Comparison of ENCODE assay signal across 9 cellular contexts in genomic region chr15:74841761-74842385, GRCh38. TPM values are rescaled to one million over a fixed set of nuclear protein-coding genes. Genes with fewer than 3 reads are reported as not detected.
DNase-seq lines count a peak whose midpoint lies in the region; ATAC-seq and TF ChIP-seq lines count a peak whose summit lies in the region.
"Had no signal": no experiment of that assay in that cellular context is flagged by ENCODE, and none has a peak within 500 bp of the region (broad histone marks: within the 10 kb centered on the region; RNA-seq: fewer than 3 reads in every experiment).

No MANE protein-coding gene starts in this region.

- H3K27me3 ChIP-seq in kidney epithelial cell (ENCODE audit: control insufficient read depth, insufficient read depth, low read length) (no peaks in the 10 kb centered on the region), suprapubic skin (no peaks in the 10 kb centered on the region)

- no peaks in the 10 kb centered on the region for H3K9me3 ChIP-seq in suprapubic skin

- no peak for ATAC-seq in activated CD8-positive, alpha-beta memory T cell treated with anti-CD3 and anti-CD28 coated beads, Interleukin-2, amount 10 ng/mL, durations not matched to agents 7 days and 5 days
- ATAC-seq in activated naive CD8-positive, alpha-beta T cell treated with anti-CD3 and anti-CD28 coated beads, Interleukin-2, amount 10 ng/mL, durations not matched to agents 7 days and 5 days (ENCODE audit: low read depth) = no peak
- no peak for ATAC-seq in GM21367 (IDR thresholded peaks at IDR 0.05; ENCODE audit: unreplicated experiment)

- POLR2A ChIA-PET in activated naive CD8-positive, alpha-beta T cell treated with anti-CD3 and anti-CD28 coated beads, Interleukin-2, amount 10 ng/mL, durations not matched to agents 7 days and 5 days (lab: Charles Lee) = interaction anchor here (0.8 to 1.4 kb wide), 4 partner anchors 28 to 65 kb away, joined by 4 to 6 read pairs (median 4); partner anchors contain the start of gene CSK

- no peak for TF ChIP-seq CTCF in kidney epithelial cell (IDR thresholded peaks at IDR 0.05; ENCODE audit: insufficient read depth, low read length, poor library complexity, severe bottlenecking)
- TF ChIP-seq CTCF in suprapubic skin (IDR thresholded peaks at IDR 0.05) = no peak

- 78% methylated on average over 9 of the region's 14 CpGs for WGBS in suprapubic skin

- TF ChIP-seq POLR2A in suprapubic skin (IDR thresholded peaks at IDR 0.05) = no peak

- H3K4me1 ChIP-seq in suprapubic skin = peaks cover 38% of the 10 kb centered on the region

- H3K4me1 Mint-ChIP-seq in activated CD8-positive, alpha-beta memory T cell treated with anti-CD3 and anti-CD28 coated beads, Interleukin-2, amount 10 ng/mL, durations not matched to agents 7 days and 5 days = peaks cover 47% of the 10 kb centered on the region
- peaks cover 44% of the 10 kb centered on the region for H3K4me1 Mint-ChIP-seq in activated naive CD8-positive, alpha-beta T cell treated with anti-CD3 and anti-CD28 coated beads, Interleukin-2, amount 10 ng/mL, durations not matched to agents 7 days and 5 days

- no peaks in the 10 kb centered on the region for H3K27me3 Mint-ChIP-seq in activated CD8-positive, alpha-beta memory T cell treated with anti-CD3 and anti-CD28 coated beads, Interleukin-2, amount 10 ng/mL, durations not matched to agents 7 days and 5 days
- H3K27me3 Mint-ChIP-seq in activated naive CD8-positive, alpha-beta T cell treated with anti-CD3 and anti-CD28 coated beads, Interleukin-2, amount 10 ng/mL, durations not matched to agents 7 days and 5 days = no peaks in the 10 kb centered on the region

- TF ChIP-seq EP300 in suprapubic skin (IDR thresholded peaks at IDR 0.05) = no peak

- H3K4me3 ChIP-seq in kidney epithelial cell (ENCODE audit: low read depth, low read length) = peak overlapping the region; percentile 63
- peak overlapping the region; percentile 96 for H3K4me3 ChIP-seq in suprapubic skin

- H3K27ac ChIP-seq in suprapubic skin = no peak overlapping the region

- peaks cover 12% of the 10 kb centered on the region for H3K36me3 Mint-ChIP-seq in activated CD8-positive, alpha-beta memory T cell treated with anti-CD3 and anti-CD28 coated beads, Interleukin-2, amount 10 ng/mL, durations not matched to agents 7 days and 5 days
- peaks cover 8% of the 10 kb centered on the region for H3K36me3 Mint-ChIP-seq in activated naive CD8-positive, alpha-beta T cell treated with anti-CD3 and anti-CD28 coated beads, Interleukin-2, amount 10 ng/mL, durations not matched to agents 7 days and 5 days

- H3K36me3 ChIP-seq in kidney epithelial cell (ENCODE audit: control insufficient read depth, insufficient read depth, low read length) (no peaks in the 10 kb centered on the region), suprapubic skin (peaks cover 52% of the 10 kb centered on the region)

- DNase-seq in activated CD8-positive, alpha-beta memory T cell treated with anti-CD3 and anti-CD28 coated beads, Interleukin-2, amount 10 ng/mL, durations not matched to agents 7 days and 5 days = no peak
- DNase-seq in activated CD8-positive, alpha-beta memory T cell treated with anti-CD3 and anti-CD28 coated beads, Interleukin-2, amount 50 U/mL, for 4 hours = no peak
- DNase-seq in activated naive CD8-positive, alpha-beta T cell treated with anti-CD3 and anti-CD28 coated beads, Interleukin-2, amount 10 ng/mL, durations not matched to agents 7 days and 5 days = no peak
- DNase-seq in kidney epithelial cell (ENCODE audit: low read depth) = no peak
- DNase-seq in suprapubic skin (ENCODE audit: low spot score in 2 of 2) = no peak
- no peak for DNase-seq in activated gamma-delta T cell (lab: John Stamatoyannopoulos, UW)
- DNase-seq in stimulated activated naive CD4-positive, alpha-beta T cell treated with Interleukin-2 at 50 U/mL for 16 hours (lab: John Stamatoyannopoulos, UW) = no peak

- CTCF ChIA-PET in activated CD8-positive, alpha-beta memory T cell treated with anti-CD3 and anti-CD28 coated beads, Interleukin-2, amount 10 ng/mL, durations not matched to agents 7 days and 5 days (lab: Charles Lee) = interaction anchor here (1.0 to 3.9 kb wide), 11 partner anchors 10 to 206 kb away, joined by 4 to 17 read pairs (median 8); no protein-coding TSS in a partner anchor

- no peaks in the 10 kb centered on the region for H3K9me3 Mint-ChIP-seq in activated CD8-positive, alpha-beta memory T cell treated with anti-CD3 and anti-CD28 coated beads, Interleukin-2, amount 10 ng/mL, durations not matched to agents 7 days and 5 days (ENCODE audit: low read depth)
- H3K9me3 Mint-ChIP-seq in activated naive CD8-positive, alpha-beta T cell treated with anti-CD3 and anti-CD28 coated beads, Interleukin-2, amount 10 ng/mL, durations not matched to agents 7 days and 5 days = no peaks in the 10 kb centered on the region

- peak overlapping the region; percentile 87 for H3K4me3 Mint-ChIP-seq in activated CD8-positive, alpha-beta memory T cell treated with anti-CD3 and anti-CD28 coated beads, Interleukin-2, amount 10 ng/mL, durations not matched to agents 7 days and 5 days
- H3K4me3 Mint-ChIP-seq in activated naive CD8-positive, alpha-beta T cell treated with anti-CD3 and anti-CD28 coated beads, Interleukin-2, amount 10 ng/mL, durations not matched to agents 7 days and 5 days = peak overlapping the region; percentile 92

- H3K27ac Mint-ChIP-seq in activated CD8-positive, alpha-beta memory T cell treated with anti-CD3 and anti-CD28 coated beads, Interleukin-2, amount 10 ng/mL, durations not matched to agents 7 days and 5 days = peak overlapping the region; percentile 82
- H3K27ac Mint-ChIP-seq in activated naive CD8-positive, alpha-beta T cell treated with anti-CD3 and anti-CD28 coated beads, Interleukin-2, amount 10 ng/mL, durations not matched to agents 7 days and 5 days = peak overlapping the region; percentile 55

RNA-seq across cellular contexts. Expression of gene ULK3, which starts 1.1 kb away (rescaled TPM):
- 10 to 100 TPM; 48.5 to 58.6 TPM for total RNA-seq in activated CD8-positive, alpha-beta memory T cell treated with anti-CD3 and anti-CD28 coated beads, Interleukin-2, amount 10 ng/mL, durations not matched to agents 7 days and 5 days
- total RNA-seq in activated naive CD8-positive, alpha-beta T cell treated with anti-CD3 and anti-CD28 coated beads, Interleukin-2, amount 10 ng/mL, durations not matched to agents 7 days and 5 days = 10 to 100 TPM; 59.9 to 60.4 TPM
- total RNA-seq in kidney epithelial cell = 24.0 and 32.0 TPM in 2 replicates
- 100 to 1,000 TPM; 105 to 330 (median 129) TPM for total RNA-seq in suprapubic skin

RNA-seq across cellular contexts. Expression of gene CPLX3, which starts 15.4 kb away (rescaled TPM):
- under 1 TPM in 1 of 2 experiments, not detected in 1; 0.35 TPM for total RNA-seq in activated CD8-positive, alpha-beta memory T cell treated with anti-CD3 and anti-CD28 coated beads, Interleukin-2, amount 10 ng/mL, durations not matched to agents 7 days and 5 days
- under 1 TPM; 0.17 to 0.28 TPM for total RNA-seq in activated naive CD8-positive, alpha-beta T cell treated with anti-CD3 and anti-CD28 coated beads, Interleukin-2, amount 10 ng/mL, durations not matched to agents 7 days and 5 days
- not detected in 2 replicates for total RNA-seq in kidney epithelial cell
- under 1 TPM in 1 of 4 donors, not detected in 3; 0.47 TPM for total RNA-seq in suprapubic skin
- total RNA-seq: pulmonary artery endothelial cell had no signal

RNA-seq across cellular contexts. Expression of gene LMAN1L, which starts 29.2 kb away (rescaled TPM):
- not detected for total RNA-seq in activated CD8-positive, alpha-beta memory T cell treated with anti-CD3 and anti-CD28 coated beads, Interleukin-2, amount 10 ng/mL, durations not matched to agents 7 days and 5 days
- total RNA-seq in activated naive CD8-positive, alpha-beta T cell treated with anti-CD3 and anti-CD28 coated beads, Interleukin-2, amount 10 ng/mL, durations not matched to agents 7 days and 5 days = under 1 TPM; 0.36 to 0.37 TPM
- total RNA-seq in kidney epithelial cell (not detected in 2 replicates), suprapubic skin (under 1 TPM in 1 of 4 donors, not detected in 3; 0.42 TPM)
- total RNA-seq: pulmonary artery endothelial cell had no signal

RNA-seq across cellular contexts. Expression of gene SCAMP2, which starts 31.3 kb away (rescaled TPM):
- 100 to 1,000 TPM; 108 to 115 TPM for total RNA-seq in activated CD8-positive, alpha-beta memory T cell treated with anti-CD3 and anti-CD28 coated beads, Interleukin-2, amount 10 ng/mL, durations not matched to agents 7 days and 5 days
- 100 to 1,000 TPM; 100 to 103 TPM for total RNA-seq in activated naive CD8-positive, alpha-beta T cell treated with anti-CD3 and anti-CD28 coated beads, Interleukin-2, amount 10 ng/mL, durations not matched to agents 7 days and 5 days
- total RNA-seq in kidney epithelial cell (93.4 and 107 TPM in 2 replicates), suprapubic skin (100 to 1,000 TPM in 2 of 4 donors, 10 to 100 TPM in 2; 82.7 to 120 (median 102) TPM)

RNA-seq across cellular contexts. Expression of gene MPI, which starts 48.0 kb away (rescaled TPM):
- 10 to 100 TPM; 52.8 to 59.0 TPM for total RNA-seq in activated CD8-positive, alpha-beta memory T cell treated with anti-CD3 and anti-CD28 coated beads, Interleukin-2, amount 10 ng/mL, durations not matched to agents 7 days and 5 days
- 10 to 100 TPM; 68.7 to 72.9 TPM for total RNA-seq in activated naive CD8-positive, alpha-beta T cell treated with anti-CD3 and anti-CD28 coated beads, Interleukin-2, amount 10 ng/mL, durations not matched to agents 7 days and 5 days
- 39.5 and 45.2 TPM in 2 replicates for total RNA-seq in kidney epithelial cell
- total RNA-seq in suprapubic skin = 10 to 100 TPM; 17.1 to 59.2 (median 41.4) TPM
